10 cellular contexts compared by ENCODE assay signal in the genomic region with DNA sequence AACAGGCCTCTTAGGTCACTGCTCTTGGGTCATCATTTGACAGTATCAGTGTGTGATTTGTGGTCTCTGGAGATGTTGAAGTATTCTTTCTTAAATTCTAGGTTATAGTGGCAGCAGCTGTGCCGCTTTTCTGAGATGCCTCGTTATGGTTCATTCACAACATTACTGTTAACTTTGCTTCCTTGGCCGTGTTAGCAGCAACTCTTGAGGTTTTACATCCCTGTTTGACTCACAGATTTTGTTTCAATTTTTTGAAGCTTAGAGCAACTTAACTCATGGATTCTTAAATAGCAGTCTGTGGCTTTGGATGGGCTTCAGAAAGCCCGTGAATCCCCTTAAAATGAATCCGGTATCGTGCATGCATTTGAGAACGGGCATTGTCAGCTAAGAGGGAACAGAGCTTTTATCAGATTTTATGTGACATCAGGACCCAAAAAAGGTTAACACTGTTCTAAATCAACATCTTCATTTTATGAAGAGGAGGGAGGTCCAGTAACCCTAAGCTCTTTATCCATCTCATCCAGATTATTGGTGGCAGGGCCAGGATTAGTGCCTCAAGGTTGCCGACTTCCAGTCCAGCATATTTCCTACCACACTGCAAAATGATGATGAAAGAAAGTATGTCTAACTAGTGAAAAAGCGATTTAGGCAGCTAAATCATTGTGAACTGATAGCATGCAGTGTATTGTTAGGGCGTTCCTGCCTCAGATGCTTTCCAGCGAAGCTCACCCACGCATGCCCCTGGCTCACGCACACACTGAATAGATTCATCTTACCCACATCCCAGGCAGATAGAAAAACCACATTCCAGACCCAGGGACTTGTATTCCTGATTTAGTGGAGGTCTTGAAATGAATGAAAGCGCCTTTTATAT. TPM values are rescaled to one million over a fixed set of nuclear protein-coding genes. Genes with fewer than 3 reads are reported as not detected.
DNase-seq lines count a peak whose midpoint lies in the region; ATAC-seq and TF ChIP-seq lines count a peak whose summit lies in the region.
"Had no signal": no experiment of that assay in that cellular context is flagged by ENCODE, and none has a peak within 500 bp of the region (broad histone marks: within the 10 kb centered on the region; RNA-seq: fewer than 3 reads in every experiment).

No MANE protein-coding gene starts in this region.

- ATAC-seq in naive thymus-derived CD4-positive, alpha-beta T cell = no peak
- ATAC-seq in HG03139 (IDR thresholded peaks at IDR 0.05; ENCODE audit: unreplicated experiment) (no peak), HG03378 (IDR thresholded peaks at IDR 0.05; ENCODE audit: unreplicated experiment) (no peak)
- ATAC-seq: esophagus mucosa had no signal

- no peaks in the 10 kb centered on the region for H3K27me3 ChIP-seq in naive thymus-derived CD4-positive, alpha-beta T cell (ENCODE audit: control insufficient read depth in 2 of 2, insufficient read depth in 2 of 2, low read length in 2 of 2)

- CTCF ChIA-PET in naive thymus-derived CD4-positive, alpha-beta T cell (lab: Charles Lee) = interaction anchor here (0.8 to 2.9 kb wide), 6 partner anchors 206 to 307 kb away, joined by 3 to 19 read pairs (median 6); no protein-coding TSS in a partner anchor

- DNase-seq in AG08395 (ENCODE audit: low spot score) = peak; percentile 63
- DNase-seq in LHCN-M2 (ENCODE audit: low read depth) = peak; percentile 57
- DNase-seq in astrocyte of the spinal cord (ENCODE audit: low read depth, low spot score) = peak; percentile 68
- DNase-seq in naive thymus-derived CD4-positive, alpha-beta T cell = no peak
- DNase-seq in DMS114 treated with DMSO at 0.1 percent for 48 hours (lab: John Stamatoyannopoulos, UW; ENCODE audit: unreplicated experiment) = no peak
- no peak for DNase-seq in NCI-H1694 (lab: John Stamatoyannopoulos, UW)
- DNase-seq: NCI-H446 treated with DMSO at 0.1 percent for 48 hours had no signal

- peaks cover 61 to 77% (median 76%) of the 10 kb centered on the region in 7 donors for H3K4me1 Mint-ChIP-seq in naive thymus-derived CD4-positive, alpha-beta T cell

- peaks cover 18 to 60% (median 23%) of the 10 kb centered on the region in 3 experiments for H3K36me3 ChIP-seq in naive thymus-derived CD4-positive, alpha-beta T cell (ENCODE audit: control insufficient read depth in 2 of 3, insufficient read depth in 3 of 3, low read length in 3 of 3)

- H3K9me3 Mint-ChIP-seq in naive thymus-derived CD4-positive, alpha-beta T cell = peaks cover 0 to 1% (median 0%) of the 10 kb centered on the region in 11 donors

- H3K4me3 Mint-ChIP-seq in naive thymus-derived CD4-positive, alpha-beta T cell = peak overlapping the region; percentile 88 to 100 (median 99)

- no peaks in the 10 kb centered on the region for H3K9me3 ChIP-seq in naive thymus-derived CD4-positive, alpha-beta T cell (ENCODE audit: control insufficient read depth in 2 of 3, low read length in 3 of 3)

- in situ Hi-C loops in astrocyte of the spinal cord (cut with HindIII; ENCODE audit: low sequenced_read_pairs) = loop anchor here (25.0 kb wide), 1 partner anchor 410 kb away; no protein-coding TSS in a partner anchor

- peaks cover 0 to 15% (median 0%) of the 10 kb centered on the region in 5 donors for H3K27me3 Mint-ChIP-seq in naive thymus-derived CD4-positive, alpha-beta T cell

- no peak for TF ChIP-seq CTCF in astrocyte of the spinal cord (IDR thresholded peaks at IDR 0.05; ENCODE audit: low read depth, low read length)

- peaks cover 27 to 46% of the 10 kb centered on the region in 2 donors for H3K4me1 ChIP-seq in naive thymus-derived CD4-positive, alpha-beta T cell (ENCODE audit: control insufficient read depth in 2 of 2, insufficient read depth in 2 of 2, low read length in 2 of 2)

- POLR2A ChIA-PET in naive thymus-derived CD4-positive, alpha-beta T cell (lab: Charles Lee) = interaction anchor here (0.5 to 2.7 kb wide), 8 partner anchors 8 to 617 kb away, joined by 3 to 14 read pairs (median 4); no protein-coding TSS in a partner anchor

- intact Hi-C loops in naive thymus-derived CD4-positive, alpha-beta T cell (cut with micrococcal nuclease) = loop anchor here in 1 of 2 donors (10.0 kb wide), 1 partner anchor 1567 kb away; a partner anchor contains a TSS

- H3K4me3 ChIP-seq in astrocyte of the spinal cord (ENCODE audit: low read depth, low read length) = peak overlapping the region; percentile 96
- peak overlapping the region; percentile 86 for H3K4me3 ChIP-seq in naive thymus-derived CD4-positive, alpha-beta T cell (ENCODE audit: low read length)

- peak overlapping the region; percentile 3 for H3K27ac ChIP-seq in naive thymus-derived CD4-positive, alpha-beta T cell (ENCODE audit: low read depth, low read length)

- peaks cover 21 to 68% (median 26%) of the 10 kb centered on the region in 5 donors for H3K36me3 Mint-ChIP-seq in naive thymus-derived CD4-positive, alpha-beta T cell

- H3K27ac Mint-ChIP-seq in naive thymus-derived CD4-positive, alpha-beta T cell = peak overlapping the region in 8 of 9 donors; percentile 55 to 96 (median 66)

RNA-seq across cellular contexts. Expression of a gene that starts 5.1 kb away (rescaled TPM):
- 15.6 and 15.8 TPM in 2 replicates for total RNA-seq in LHCN-M2 (2014; rRNA removed)
- 5.5 TPM for polyA plus RNA-seq in LHCN-M2 (2012)
- total RNA-seq in naive thymus-derived CD4-positive, alpha-beta T cell = 100 to 1,000 TPM in 3 of 5 experiments, 10 to 100 TPM in 2; 63.1 to 125 (median 110) TPM
- 10 to 100 TPM; 41.3 to 57.7 TPM for polyA plus RNA-seq in naive thymus-derived CD4-positive, alpha-beta T cell

Comparison
In these comparisons a context has a peak if more than half of its experiments do, and no peak if none do; other contexts are left out.
1. DNase-seq: peak in AG08395 (single experiment), LHCN-M2 (single experiment) and astrocyte of the spinal cord (single experiment); none in naive thymus-derived CD4-positive, alpha-beta T cell (0 of 9), DMS114 treated with DMSO at 0.1 percent for 48 hours (single experiment) and NCI-H1694 (single experiment).